ENCODE assay signal across 13 cellular contexts in genomic region chr15:39192979-39193559, GRCh38.
"Had no signal": no experiment of that assay in that cellular context is flagged by ENCODE, and none has a peak within 500 bp of the region (broad histone marks: within the 10 kb centered on the region; RNA-seq: fewer than 3 reads in every experiment).

No MANE protein-coding gene starts in this region.

- H3K4me1 ChIP-seq: ascending aorta, left lung had no signal

- H3K4me3 Mint-ChIP-seq: activated CD4-positive, alpha-beta T cell treated with anti-CD3 and anti-CD28 coated beads, Interleukin-2, amount 10 ng/mL, durations not matched to agents 7 days and 5 days; activated naive CD8-positive, alpha-beta T cell treated with anti-CD3 and anti-CD28 coated beads, Interleukin-2, amount 10 ng/mL, durations not matched to agents 7 days and 5 days; activated T-helper 1 cell treated with anti-CD3 and anti-CD28 coated beads, Interleukin-12 subunit alpha, Interleukin-12 subunit beta, Interleukin-2, Interleukin-4 antibody, amounts not matched to agents 30 ng/mL and 10 ng/mL and 1 ng/mL, durations not matched to agents 14 hours and 24 hours and 36 hours; stimulated activated effector memory CD8-positive, alpha-beta T cell treated with anti-CD3 and anti-CD28 coated beads, Interleukin-12 subunit alpha, Interleukin-12 subunit beta, amount 100 ng/mL, for 72 hours; T-helper 2 cell treated with Interferon-gamma antibody and Interleukin-4, amounts not matched to agents 5 μg/mL and 100 μg/mL, for 36 hours had no signal

- H3K4me3 ChIP-seq: ascending aorta, left lung, ovary, uterus had no signal

- H3K27me3 ChIP-seq: ascending aorta, left lung, ovary, uterus had no signal

- H3K36me3 ChIP-seq: ascending aorta, left lung, ovary, uterus had no signal

- H3K36me3 Mint-ChIP-seq: activated naive CD8-positive, alpha-beta T cell treated with anti-CD3 and anti-CD28 coated beads, Interleukin-2, amount 10 ng/mL, durations not matched to agents 7 days and 5 days; stimulated activated effector memory CD8-positive, alpha-beta T cell treated with anti-CD3 and anti-CD28 coated beads, Interleukin-12 subunit alpha, Interleukin-12 subunit beta, amount 100 ng/mL, for 72 hours had no signal

- H3K27ac ChIP-seq: ascending aorta, left lung, ovary had no signal

- H3K27ac Mint-ChIP-seq: activated CD4-positive, alpha-beta T cell treated with anti-CD3 and anti-CD28 coated beads, Interleukin-2, amount 10 ng/mL, durations not matched to agents 7 days and 5 days; activated naive CD8-positive, alpha-beta T cell treated with anti-CD3 and anti-CD28 coated beads, Interleukin-2, amount 10 ng/mL, durations not matched to agents 7 days and 5 days; activated T-helper 1 cell treated with anti-CD3 and anti-CD28 coated beads, Interleukin-12 subunit alpha, Interleukin-12 subunit beta, Interleukin-2, Interleukin-4 antibody, amounts not matched to agents 30 ng/mL and 10 ng/mL and 1 ng/mL, durations not matched to agents 14 hours and 24 hours and 36 hours; stimulated activated effector memory CD8-positive, alpha-beta T cell treated with anti-CD3 and anti-CD28 coated beads, Interleukin-12 subunit alpha, Interleukin-12 subunit beta, amount 100 ng/mL, for 72 hours; T-helper 2 cell treated with Interferon-gamma antibody and Interleukin-4, amounts not matched to agents 5 μg/mL and 100 μg/mL, for 36 hours had no signal

- H3K9me3 ChIP-seq: ascending aorta, left lung, ovary, uterus had no signal

- ATAC-seq: left lung; sciatic nerve; stimulated activated effector memory CD8-positive, alpha-beta T cell treated with anti-CD3 and anti-CD28 coated beads, Interleukin-12 subunit alpha, Interleukin-12 subunit beta, amount 100 ng/mL, for 72 hours had no signal

- H3K4me1 Mint-ChIP-seq: activated CD4-positive, alpha-beta T cell treated with anti-CD3 and anti-CD28 coated beads, Interleukin-2, amount 10 ng/mL, durations not matched to agents 7 days and 5 days; activated naive CD8-positive, alpha-beta T cell treated with anti-CD3 and anti-CD28 coated beads, Interleukin-2, amount 10 ng/mL, durations not matched to agents 7 days and 5 days; stimulated activated effector memory CD8-positive, alpha-beta T cell treated with anti-CD3 and anti-CD28 coated beads, Interleukin-12 subunit alpha, Interleukin-12 subunit beta, amount 100 ng/mL, for 72 hours had no signal

- H3K9me3 Mint-ChIP-seq: activated CD4-positive, alpha-beta T cell treated with anti-CD3 and anti-CD28 coated beads, Interleukin-2, amount 10 ng/mL, durations not matched to agents 7 days and 5 days; activated naive CD8-positive, alpha-beta T cell treated with anti-CD3 and anti-CD28 coated beads, Interleukin-2, amount 10 ng/mL, durations not matched to agents 7 days and 5 days; activated T-helper 1 cell treated with anti-CD3 and anti-CD28 coated beads, Interleukin-12 subunit alpha, Interleukin-12 subunit beta, Interleukin-2, Interleukin-4 antibody, amounts not matched to agents 30 ng/mL and 10 ng/mL and 1 ng/mL, durations not matched to agents 14 hours and 24 hours and 36 hours; stimulated activated effector memory CD8-positive, alpha-beta T cell treated with anti-CD3 and anti-CD28 coated beads, Interleukin-12 subunit alpha, Interleukin-12 subunit beta, amount 100 ng/mL, for 72 hours; T-helper 2 cell treated with Interferon-gamma antibody and Interleukin-4, amounts not matched to agents 5 μg/mL and 100 μg/mL, for 36 hours had no signal

- DNase-seq: activated CD4-positive, alpha-beta T cell treated with anti-CD3 and anti-CD28 coated beads, Interleukin-2, amount 10 ng/mL, durations not matched to agents 7 days and 5 days; activated CD8-positive, alpha-beta memory T cell treated with anti-CD3 and anti-CD28 coated beads for 24 hours; activated naive CD8-positive, alpha-beta T cell treated with anti-CD3 and anti-CD28 coated beads, Interleukin-2, amount 10 ng/mL, durations not matched to agents 7 days and 5 days; islet precursor cell; left lung; mesendoderm; ovary; uterus had no signal
